In the genomic region with DNA sequence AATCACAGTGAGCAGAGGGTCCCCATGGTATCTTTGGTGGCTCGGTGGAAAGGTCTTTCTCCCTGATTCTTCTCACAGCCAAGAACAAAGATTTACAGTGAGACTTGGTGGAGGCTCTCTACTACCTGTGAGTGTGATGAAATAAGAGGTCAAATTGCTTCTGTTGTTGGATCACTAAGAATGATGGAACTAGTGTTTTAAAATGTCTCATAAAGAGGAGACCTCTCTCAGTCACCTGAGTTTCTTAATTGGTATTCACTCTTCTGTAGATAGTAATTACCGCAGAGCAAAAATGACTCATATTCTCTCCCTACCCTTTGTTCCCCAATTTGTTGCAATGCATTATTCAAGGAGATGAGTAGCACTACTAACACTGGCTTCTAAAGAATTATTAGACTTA, we compare ENCODE assay signal across 20 cellular contexts.
A peak's percentile ranks its signal among the peaks of the same experiment; 100 is the strongest.
DNase-seq lines count a peak whose midpoint lies in the region; ATAC-seq lines count a peak whose summit lies in the region.
"Had no signal": no experiment of that assay in that cellular context is flagged by ENCODE, and none has a peak within 500 bp of the region (broad histone marks: within the 10 kb centered on the region; RNA-seq: fewer than 3 reads in every experiment).

No MANE protein-coding gene starts in this region.

- H3K9me3 ChIP-seq in esophagus (ENCODE audit: control insufficient read depth in 2 of 2, insufficient read depth in 1 of 2, low read depth in 1 of 2, low read length in 1 of 2): no peaks in the 10 kb centered on the region
- no peaks in the 10 kb centered on the region for H3K9me3 ChIP-seq in effector memory CD4-positive, alpha-beta T cell (ENCODE audit: control insufficient read depth, low read length)
- H3K9me3 ChIP-seq: BLaER1, body of pancreas, mucosa of descending colon, tibial nerve had no signal

- ATAC-seq in HG03135 (IDR thresholded peaks at IDR 0.05; ENCODE audit: unreplicated experiment): no peak
- ATAC-seq: body of pancreas; stimulated activated effector memory CD8-positive, alpha-beta T cell treated with anti-CD3 and anti-CD28 coated beads, Interleukin-12 subunit alpha, Interleukin-12 subunit beta, amount 100 ng/mL, for 72 hours had no signal

- peak overlapping the region; percentile 82 to 90 for H3K27ac ChIP-seq in esophagus (ENCODE audit: low read depth in 2 of 2, low read length in 1 of 2)
- H3K27ac ChIP-seq in effector memory CD4-positive, alpha-beta T cell (ENCODE audit: insufficient read depth, low read length, poor library complexity, severe bottlenecking): no peak overlapping the region
- H3K27ac ChIP-seq: BLaER1, body of pancreas, hepatocyte, HL-60, tibial nerve had no signal

- H3K4me3 ChIP-seq in esophagus (ENCODE audit: low read depth in 1 of 2, low read length in 2 of 2): no peak overlapping the region
- no peak overlapping the region for H3K4me3 ChIP-seq in effector memory CD4-positive, alpha-beta T cell (ENCODE audit: insufficient read depth, low read depth, low read length, poor library complexity, severe bottlenecking)
- H3K4me3 ChIP-seq: BLaER1, body of pancreas, hepatocyte, mucosa of descending colon, tibial nerve had no signal

- H3K36me3 ChIP-seq in esophagus (ENCODE audit: control insufficient read depth in 2 of 2, insufficient read depth in 2 of 2, low read length in 1 of 2): no peaks in the 10 kb centered on the region
- no peaks in the 10 kb centered on the region for H3K36me3 ChIP-seq in effector memory CD4-positive, alpha-beta T cell (ENCODE audit: control insufficient read depth, insufficient read depth, low read length)
- H3K36me3 ChIP-seq: BLaER1, tibial nerve had no signal

- peaks cover 0 to 5% of the 10 kb centered on the region in 2 donors for H3K4me1 ChIP-seq in esophagus (ENCODE audit: control insufficient read depth in 2 of 2, insufficient read depth in 2 of 2, low read length in 1 of 2)
- H3K4me1 ChIP-seq in effector memory CD4-positive, alpha-beta T cell (ENCODE audit: control insufficient read depth, insufficient read depth, low read length, poor library complexity, severe bottlenecking): no peaks in the 10 kb centered on the region
- H3K4me1 ChIP-seq: BLaER1, body of pancreas had no signal

- WGBS in esophagus, 2 donors: 50 to 66% methylated on average over 2 of the region's 2 CpGs

- H3K27me3 ChIP-seq in esophagus (ENCODE audit: control insufficient read depth in 1 of 2, insufficient read depth in 2 of 2, low read length in 2 of 2): no peaks in the 10 kb centered on the region
- H3K27me3 ChIP-seq in effector memory CD4-positive, alpha-beta T cell (replicated peaks; ENCODE audit: control insufficient read depth, insufficient read depth, low read length, poor library complexity, severe bottlenecking): peaks cover 4% of the 10 kb centered on the region
- H3K27me3 ChIP-seq: BLaER1, body of pancreas, hepatocyte, tibial nerve had no signal

- DNase-seq in HPDE6-E6E7 (ENCODE audit: extremely low spot score): peak; percentile 17
- DNase-seq in NOMO-1 treated with dmso at 0.1 percent for 144 hours (lab: John Stamatoyannopoulos, UW; ENCODE audit: unreplicated experiment): peak; percentile 4
- DNase-seq in renal cortical epithelial cell (ENCODE audit: low read depth): peak; percentile 19
- no peak for DNase-seq in COLO829 (ENCODE audit: low spot score)
- no peak for DNase-seq in effector memory CD4-positive, alpha-beta T cell
- DNase-seq in RKO (ENCODE audit: low spot score): no peak
- DNase-seq: activated CD4-positive, alpha-beta T cell treated with anti-CD3 and anti-CD28 coated beads for 48 hours; activated CD8-positive, alpha-beta memory T cell treated with anti-CD3 and anti-CD28 coated beads, Interleukin-2, amount 50 U/mL, for 48 hours; activated naive CD4-positive, alpha-beta T cell treated with anti-CD3 and anti-CD28 coated beads, Interleukin-2, amount 50 U/mL, for 16 hours; body of pancreas; Kasumi-1; kidney glomerular epithelial cell; mucosa of descending colon had no signal

Comparison
In these comparisons a context has a peak if more than half of its experiments do, and no peak if none do; other contexts are left out.
1. DNase-seq: peak in HPDE6-E6E7 (single experiment), NOMO-1 treated with dmso at 0.1 percent for 144 hours (single experiment) and renal cortical epithelial cell (single experiment); none in COLO829 (single experiment), effector memory CD4-positive, alpha-beta T cell (0 of 3) and RKO (single experiment).